In the genomic region with DNA sequence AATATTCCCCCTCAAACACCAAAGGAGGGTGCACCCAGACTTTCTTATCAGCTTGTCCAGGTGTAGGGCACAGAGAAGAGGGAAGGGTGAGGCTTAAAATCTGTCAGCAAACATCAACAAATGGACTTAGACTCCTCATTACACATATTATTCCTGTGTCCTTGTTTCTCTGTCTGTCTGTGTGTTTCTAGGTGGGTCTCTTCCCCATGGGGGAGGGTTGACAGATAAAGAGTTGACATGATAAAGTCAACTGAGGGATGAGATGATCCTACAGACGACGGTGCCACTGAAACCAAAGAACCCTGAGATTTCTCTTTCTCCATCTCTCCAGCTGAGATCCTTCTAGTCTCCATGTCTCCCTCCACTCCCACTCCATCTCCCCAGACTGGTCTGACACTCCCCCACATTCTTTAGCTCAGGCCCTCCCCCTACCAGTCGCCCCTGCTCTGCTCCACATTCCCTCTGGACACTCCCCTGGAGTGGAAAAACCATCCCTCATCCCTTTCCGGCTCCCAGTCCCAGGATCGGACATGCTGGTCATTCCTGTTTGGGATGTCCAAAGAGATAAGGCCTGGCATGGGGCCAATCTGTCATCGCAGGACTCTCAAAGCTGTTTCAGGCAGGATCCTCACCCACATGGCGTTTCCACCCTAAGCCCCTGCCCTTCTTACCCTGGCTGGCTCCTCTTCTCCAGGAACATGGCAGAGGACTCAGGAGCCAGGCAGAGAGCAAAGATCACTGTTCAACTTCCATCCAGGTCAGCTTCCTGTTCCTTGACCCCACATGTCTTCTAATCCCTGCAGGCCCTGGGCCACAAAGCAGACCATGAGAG, we compare ENCODE assay signal across 1 cellular context.
TF ChIP-seq lines count a peak whose summit lies in the region.

No MANE protein-coding gene starts in this region.

TF ChIP-seq in HEK293T, 16 proteins besides CTCF, POLR2A, EP300 and RAD21:
- TF ChIP-seq, protein P1, sequence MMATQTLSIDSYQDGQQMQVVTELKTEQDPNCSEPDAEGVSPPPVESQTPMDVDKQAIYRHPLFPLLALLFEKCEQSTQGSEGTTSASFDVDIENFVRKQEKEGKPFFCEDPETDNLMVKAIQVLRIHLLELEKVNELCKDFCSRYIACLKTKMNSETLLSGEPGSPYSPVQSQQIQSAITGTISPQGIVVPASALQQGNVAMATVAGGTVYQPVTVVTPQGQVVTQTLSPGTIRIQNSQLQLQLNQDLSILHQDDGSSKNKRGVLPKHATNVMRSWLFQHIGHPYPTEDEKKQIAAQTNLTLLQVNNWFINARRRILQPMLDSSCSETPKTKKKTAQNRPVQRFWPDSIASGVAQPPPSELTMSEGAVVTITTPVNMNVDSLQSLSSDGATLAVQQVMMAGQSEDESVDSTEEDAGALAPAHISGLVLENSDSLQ (IDR thresholded peaks at IDR 0.05), result no peak
- TF ChIP-seq TARDBP (IDR thresholded peaks at IDR 0.05) (no peak), HDGF (IDR thresholded peaks at IDR 0.05; ENCODE audit: borderline replicate concordance) (no peak), CTBP1 (IDR thresholded peaks at IDR 0.05; ENCODE audit: borderline replicate concordance) (no peak), LEF1 (IDR thresholded peaks at IDR 0.05; ENCODE audit: borderline replicate concordance) (no peak), ARNT (IDR thresholded peaks at IDR 0.05) (no peak), L3MBTL2 (conservative IDR thresholded peaks at IDR 0.05) (no peak), NFRKB (IDR thresholded peaks at IDR 0.05) (no peak), FOXM1 (IDR thresholded peaks at IDR 0.05; ENCODE audit: borderline replicate concordance) (no peak), FOXA1 (IDR thresholded peaks at IDR 0.05) (no peak), ZNF384 (IDR thresholded peaks at IDR 0.05) (no peak), SUZ12 (IDR thresholded peaks at IDR 0.05) (no peak), SP1 (IDR thresholded peaks at IDR 0.05) (no peak), BHLHE40 (IDR thresholded peaks at IDR 0.05; ENCODE audit: borderline replicate concordance) (no peak), ELF4 (IDR thresholded peaks at IDR 0.05) (no peak), FOXK2 (IDR thresholded peaks at IDR 0.05) (no peak)
